In genomic region chr12:49130151-49131050, GRCh38 we compare ENCODE assay signal across 8 cellular contexts. TPM values are rescaled to one million over a fixed set of nuclear protein-coding genes. Genes with fewer than 3 reads are reported as not detected.
DNase-seq lines count a peak whose midpoint lies in the region; ATAC-seq and TF ChIP-seq lines count a peak whose summit lies in the region.

No MANE protein-coding gene starts in this region.

- POLR2A ChIA-PET in Caco-2 (lab: Charles Lee) = interaction anchor here (0.6 to 3.4 kb wide), 17 partner anchors 9 to 611 kb away, joined by 3 to 24 read pairs (median 6); partner anchors contain the start of genes LMBR1L, RHEBL1, SPATS2 and TMBIM6

- H3K27me3 Mint-ChIP-seq in Caco-2 (ENCODE audit: insufficient read depth, unreplicated experiment) = no peaks in the 10 kb centered on the region
- H3K27me3 Mint-ChIP-seq in effector memory CD8-positive, alpha-beta T cell = no peaks in the 10 kb centered on the region

- peak overlapping the region; percentile 99 for H3K27ac Mint-ChIP-seq in Caco-2 (ENCODE audit: unreplicated experiment)
- peak overlapping the region; percentile 96 to 98 for H3K27ac Mint-ChIP-seq in effector memory CD8-positive, alpha-beta T cell

- DNase-seq in Caco-2 = peak; percentile 94 to 96
- DNase-seq in HT1080 (ENCODE audit: low read depth) = peak; percentile 93
- peak; percentile 89 to 94 for DNase-seq in NOMO-1 (lab: John Stamatoyannopoulos, UW; ENCODE audit: unreplicated experiment in 2 of 2)
- DNase-seq in activated CD8-positive, alpha-beta memory T cell treated with anti-CD3 and anti-CD28 coated beads for 48 hours (ENCODE audit: low read depth in 2 of 3, low spot score in 2 of 3) = peak; percentile 82 to 90 (median 86)
- DNase-seq in effector memory CD8-positive, alpha-beta T cell = peak; percentile 86 to 88 (median 87)
- DNase-seq in mesendoderm = peak; percentile 96
- peak; percentile 84 for DNase-seq in stimulated activated CD8-positive, alpha-beta memory T cell treated with anti-CD3 and anti-CD28 coated beads, Interleukin-12 subunit alpha, Interleukin-12 subunit beta, amount 100 ng/mL, for 24 hours (ENCODE audit: extremely low read depth)

- no peak overlapping the region for H2BK15ac ChIP-seq in mesendoderm (replicated peaks; ENCODE audit: low read depth)

- peak overlapping the region; percentile 18 for H2BK120ac ChIP-seq in mesendoderm (ENCODE audit: low read depth, low read length)

- H3K56ac ChIP-seq in mesendoderm (ENCODE audit: low read length) = peak overlapping the region; percentile 99

- peak overlapping the region; percentile 95 for H3K27ac ChIP-seq in mesendoderm (ENCODE audit: low read depth, low read length)

- peak; percentile 92 to 95 for TF ChIP-seq CTCF in Caco-2 (IDR thresholded peaks at IDR 0.05; ENCODE audit: insufficient read depth in 1 of 2, low read depth in 1 of 2, low read length in 1 of 2, severe bottlenecking in 1 of 2, unreplicated experiment in 1 of 2)

- CTCF ChIA-PET in Caco-2 (lab: Charles Lee) = interaction anchor here (0.6 to 4.1 kb wide), 17 partner anchors 9 to 493 kb away, joined by 3 to 43 read pairs (median 6); partner anchors contain the start of genes LMBR1L, PRPF40B, RHEBL1 and TUBA1C

- peak overlapping the region; percentile 83 for H3K23ac ChIP-seq in mesendoderm (ENCODE audit: low read length)

- no peaks in the 10 kb centered on the region for H3K9me3 ChIP-seq in Caco-2

- H3K4me3 ChIP-seq in Caco-2 (ENCODE audit: low read depth, low read length) (peak overlapping the region; percentile 88), mesendoderm (ENCODE audit: low read length) (peak overlapping the region; percentile 85)

- no TSS peak for BruUV-seq in Caco-2 (replicated peaks; lab: Mats Ljungman, UMichigan)

- no peak overlapping the region for H4K8ac ChIP-seq in mesendoderm (ENCODE audit: low read depth, low read length)

- no CpG with 5 or more reads among the region's 66 CpGs for WGBS in mesendoderm (ENCODE audit: extremely low coverage, insufficient coverage, low lambda C conversion rate)

- H3K79me1 ChIP-seq in mesendoderm (ENCODE audit: low read length) = peaks cover 4% of the 10 kb centered on the region

- peak overlapping the region; percentile 94 for H3K18ac ChIP-seq in mesendoderm (ENCODE audit: low read length)

- H3K27me3 ChIP-seq in Caco-2 (replicated peaks; ENCODE audit: control insufficient read depth, insufficient read depth, low read length) (no peaks in the 10 kb centered on the region), mesendoderm (ENCODE audit: insufficient read depth, low read length, poor library complexity) (no peaks in the 10 kb centered on the region)

- H2AK5ac ChIP-seq in mesendoderm (ENCODE audit: low read length) = no peak overlapping the region

- peaks cover 60% of the 10 kb centered on the region for H3K36me3 Mint-ChIP-seq in Caco-2 (ENCODE audit: insufficient read depth, unreplicated experiment)
- H3K36me3 Mint-ChIP-seq in effector memory CD8-positive, alpha-beta T cell (ENCODE audit: insufficient read depth) = peaks cover 58% of the 10 kb centered on the region

- no peak overlapping the region for H4K5ac ChIP-seq in mesendoderm (ENCODE audit: low read length)

- H2BK5ac ChIP-seq in mesendoderm (ENCODE audit: low read length) = peak overlapping the region; percentile 97

- H3K4me1 Mint-ChIP-seq in Caco-2 (ENCODE audit: low read depth, unreplicated experiment) = peaks cover 10% of the 10 kb centered on the region
- H3K4me1 Mint-ChIP-seq in effector memory CD8-positive, alpha-beta T cell (ENCODE audit: low read depth in 2 of 2) = peaks cover 25 to 31% of the 10 kb centered on the region in 2 donors

- H3K4me1 ChIP-seq in Caco-2 = peaks cover 8% of the 10 kb centered on the region
- H3K4me1 ChIP-seq in mesendoderm (ENCODE audit: control insufficient read depth, low read depth, low read length) = peaks cover 8% of the 10 kb centered on the region

- ATAC-seq in GM21367 (IDR thresholded peaks at IDR 0.05; ENCODE audit: unreplicated experiment) = peak; percentile 40
- ATAC-seq in effector memory CD8-positive, alpha-beta T cell (replicated peaks) = peak; percentile 66

- peaks cover 14% of the 10 kb centered on the region for H3K79me2 ChIP-seq in mesendoderm (ENCODE audit: control insufficient read depth, insufficient read depth, low read length)

- H3K9me3 Mint-ChIP-seq in Caco-2 (ENCODE audit: unreplicated experiment) = no peaks in the 10 kb centered on the region
- no peaks in the 10 kb centered on the region for H3K9me3 Mint-ChIP-seq in effector memory CD8-positive, alpha-beta T cell

- H3K4ac ChIP-seq in mesendoderm (ENCODE audit: low read depth, low read length) = peak overlapping the region; percentile 99

- H3K9ac ChIP-seq in mesendoderm (ENCODE audit: low read length) = peak overlapping the region; percentile 100

- peak overlapping the region; percentile 74 for H3K4me3 Mint-ChIP-seq in Caco-2 (ENCODE audit: unreplicated experiment)
- peak overlapping the region; percentile 97 for H3K4me3 Mint-ChIP-seq in effector memory CD8-positive, alpha-beta T cell

- H3K4me2 ChIP-seq in mesendoderm (ENCODE audit: low read length) = peak overlapping the region; percentile 94

- H3K36me3 ChIP-seq in Caco-2 (ENCODE audit: control insufficient read depth, insufficient read depth, low read length) (peaks cover 3% of the 10 kb centered on the region; the same call in 1 of the 2 replicates), mesendoderm (ENCODE audit: control insufficient read depth, insufficient read depth, low read length) (peaks cover 10% of the 10 kb centered on the region)

- intact Hi-C loops in Caco-2 (cut with micrococcal nuclease; ENCODE audit: unreplicated experiment) = loop anchor here (1.0 kb wide), 2 partner anchors 20 to 61 kb away; partner anchors contain the start of genes LMBR1L and RHEBL1

RNA-seq across cellular contexts. Expression of gene TUBA1B, which starts 0.8 kb away (rescaled TPM):
- total RNA-seq in Caco-2 (2022) = 1,866 and 1,882 TPM in 2 replicates
- total RNA-seq in HT1080 (2014; rRNA removed; shearing (Covaris generic)) = 4,519 and 5,260 TPM in 2 replicates
- polyA plus RNA-seq in HT1080 (2015; cell fraction: cytosol; rRNA removed) = 3,250 and 3,407 TPM in 2 replicates
- 2,778 and 2,938 TPM in 2 replicates for polyA plus RNA-seq in HT1080 (2015; cell fraction: nucleus; rRNA removed)
- polyA plus RNA-seq in mesendoderm (2013, experiment 1 of 2) = 2,535 TPM
- polyA plus RNA-seq in mesendoderm (2013, experiment 2 of 2) = 2,481 TPM

RNA-seq across cellular contexts. Expression of gene LMBR1L, which starts 19.8 kb away (rescaled TPM):
- total RNA-seq in Caco-2 (2022) = 43.1 and 43.9 TPM in 2 replicates
- total RNA-seq in HT1080 (2014; rRNA removed; shearing (Covaris generic)) = 28.2 and 32.8 TPM in 2 replicates
- 20.3 and 26.6 TPM in 2 replicates for polyA plus RNA-seq in HT1080 (2015; cell fraction: cytosol; rRNA removed)
- 112 and 118 TPM in 2 replicates for polyA plus RNA-seq in HT1080 (2015; cell fraction: nucleus; rRNA removed)
- polyA plus RNA-seq in mesendoderm (2013, experiment 1 of 2) = 11.1 TPM
- 12.6 TPM for polyA plus RNA-seq in mesendoderm (2013, experiment 2 of 2)

RNA-seq across cellular contexts. Expression of gene DHH, which starts 35.8 kb away (rescaled TPM):
- 0.16 TPM in 1 of 2 replicates, not detected in the other for total RNA-seq in Caco-2 (2022)
- not detected in 2 replicates for total RNA-seq in HT1080 (2014; rRNA removed; shearing (Covaris generic))
- polyA plus RNA-seq in HT1080 (2015; cell fraction: cytosol; rRNA removed) = 0.03 and 0.13 TPM in 2 replicates
- polyA plus RNA-seq in HT1080 (2015; cell fraction: nucleus; rRNA removed) = 0.02 and 0.08 TPM in 2 replicates
- polyA plus RNA-seq in mesendoderm (2013, experiment 1 of 2) = 0.01 TPM
- 0.03 TPM for polyA plus RNA-seq in mesendoderm (2013, experiment 2 of 2)

RNA-seq across cellular contexts. Expression of gene TUBA1A, which starts 58.5 kb away (rescaled TPM):
- 8.5 and 9.1 TPM in 2 replicates for total RNA-seq in Caco-2 (2022)
- 329 and 349 TPM in 2 replicates for total RNA-seq in HT1080 (2014; rRNA removed; shearing (Covaris generic))
- 230 and 270 TPM in 2 replicates for polyA plus RNA-seq in HT1080 (2015; cell fraction: cytosol; rRNA removed)
- 362 and 370 TPM in 2 replicates for polyA plus RNA-seq in HT1080 (2015; cell fraction: nucleus; rRNA removed)
- polyA plus RNA-seq in mesendoderm (2013, experiment 1 of 2) = 326 TPM
- 332 TPM for polyA plus RNA-seq in mesendoderm (2013, experiment 2 of 2)

Comparison
In these comparisons a context has a peak if more than half of its experiments do, and no peak if none do; other contexts are left out.
1. Peak in every context shown above with its lines: DNase-seq, ATAC-seq, H3K4me3 ChIP-seq and H3K27ac ChIP-seq.